Comparison of ENCODE assay signal across 1 cellular context in the genomic region with DNA sequence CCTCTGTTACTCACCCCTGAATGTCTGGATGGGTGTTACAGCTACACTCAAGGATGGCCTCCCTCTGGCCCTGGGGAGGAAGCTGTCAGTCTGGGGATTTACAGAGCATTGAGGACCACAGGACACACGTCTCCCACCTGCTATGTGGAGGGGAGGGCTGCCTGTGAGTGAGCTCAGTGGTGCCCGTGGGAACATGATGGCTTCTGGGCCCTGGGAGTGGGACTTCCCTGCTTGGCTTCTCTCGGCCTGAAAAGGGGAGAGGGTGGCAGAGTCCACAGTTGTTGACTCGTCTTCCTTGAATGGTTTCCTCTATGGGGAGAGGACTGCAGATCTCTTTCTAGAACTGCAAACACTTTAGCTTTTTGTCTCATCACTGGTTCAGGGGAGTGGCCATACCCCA.
TF ChIP-seq lines count a peak whose summit lies in the region.

No MANE protein-coding gene starts in this region.

TF ChIP-seq in IMR-90, 13 proteins besides CTCF, POLR2A, EP300 and RAD21:
- no peak for TF ChIP-seq RCOR1 (IDR thresholded peaks at IDR 0.05; ENCODE audit: insufficient replicate concordance, low read length)
- TF ChIP-seq FOS (IDR thresholded peaks at IDR 0.05; ENCODE audit: low read depth, low read length) = no peak
- no peak for TF ChIP-seq SMC3 (IDR thresholded peaks at IDR 0.05; ENCODE audit: low read depth, low read length)
- TF ChIP-seq CEBPB (IDR thresholded peaks at IDR 0.05; ENCODE audit: low read depth, low read length) = no peak
- no peak for TF ChIP-seq BHLHE40 (IDR thresholded peaks at IDR 0.05; ENCODE audit: low read depth, low read length)
- TF ChIP-seq, protein P1, sequence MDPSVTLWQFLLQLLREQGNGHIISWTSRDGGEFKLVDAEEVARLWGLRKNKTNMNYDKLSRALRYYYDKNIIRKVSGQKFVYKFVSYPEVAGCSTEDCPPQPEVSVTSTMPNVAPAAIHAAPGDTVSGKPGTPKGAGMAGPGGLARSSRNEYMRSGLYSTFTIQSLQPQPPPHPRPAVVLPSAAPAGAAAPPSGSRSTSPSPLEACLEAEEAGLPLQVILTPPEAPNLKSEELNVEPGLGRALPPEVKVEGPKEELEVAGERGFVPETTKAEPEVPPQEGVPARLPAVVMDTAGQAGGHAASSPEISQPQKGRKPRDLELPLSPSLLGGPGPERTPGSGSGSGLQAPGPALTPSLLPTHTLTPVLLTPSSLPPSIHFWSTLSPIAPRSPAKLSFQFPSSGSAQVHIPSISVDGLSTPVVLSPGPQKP (IDR thresholded peaks at IDR 0.05; ENCODE audit: borderline replicate concordance, low read depth, low read length) = no peak
- TF ChIP-seq, protein P2, sequence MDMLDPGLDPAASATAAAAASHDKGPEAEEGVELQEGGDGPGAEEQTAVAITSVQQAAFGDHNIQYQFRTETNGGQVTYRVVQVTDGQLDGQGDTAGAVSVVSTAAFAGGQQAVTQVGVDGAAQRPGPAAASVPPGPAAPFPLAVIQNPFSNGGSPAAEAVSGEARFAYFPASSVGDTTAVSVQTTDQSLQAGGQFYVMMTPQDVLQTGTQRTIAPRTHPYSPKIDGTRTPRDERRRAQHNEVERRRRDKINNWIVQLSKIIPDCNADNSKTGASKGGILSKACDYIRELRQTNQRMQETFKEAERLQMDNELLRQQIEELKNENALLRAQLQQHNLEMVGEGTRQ (IDR thresholded peaks at IDR 0.05; ENCODE audit: low read depth, low read length) = no peak
- no peak for TF ChIP-seq RFX5 (IDR thresholded peaks at IDR 0.05; ENCODE audit: low read depth, low read length)
- TF ChIP-seq NFE2L2 (IDR thresholded peaks at IDR 0.05; ENCODE audit: low read depth, low read length) = no peak
- TF ChIP-seq CHD1 (IDR thresholded peaks at IDR 0.05; ENCODE audit: low read depth, low read length) = no peak
- no peak for TF ChIP-seq MXI1 (IDR thresholded peaks at IDR 0.05; ENCODE audit: borderline replicate concordance, low read depth, low read length)
- TF ChIP-seq MAZ (IDR thresholded peaks at IDR 0.05; ENCODE audit: borderline replicate concordance, low read depth, low read length) = no peak
- no peak for TF ChIP-seq MAFK (IDR thresholded peaks at IDR 0.05; ENCODE audit: low read depth, low read length)
TF ChIP-seq in IMR-90: peak in this region for 0.
